8 cellular contexts compared by ENCODE assay signal in genomic region chr12:6333566-6333965, GRCh38. TPM values are rescaled to one million over a fixed set of nuclear protein-coding genes. Genes with fewer than 3 reads are reported as not detected.
DNase-seq lines count a peak whose midpoint lies in the region; ATAC-seq lines count a peak whose summit lies in the region.

No MANE protein-coding gene starts in this region.

- peak overlapping the region; percentile 56 for H3K4me3 Mint-ChIP-seq in T-helper 1 cell treated with Interleukin-12 subunit alpha and Interleukin-12 subunit beta and Interleukin-4 antibody, amounts not matched to agents 30 μg/mL and 1 μg/mL, for 36 hours
- peak overlapping the region in 1 of 5 donors; percentile 70 for H3K4me3 Mint-ChIP-seq in immature natural killer cell

- peaks cover 7 to 66% (median 64%) of the 10 kb centered on the region in 5 donors for H3K36me3 ChIP-seq in subcutaneous abdominal adipose tissue (ENCODE audit: control insufficient read depth in 5 of 5, insufficient read depth in 5 of 5, low read length in 5 of 5)

- ATAC-seq in GM18861 (IDR thresholded peaks at IDR 0.05; ENCODE audit: unreplicated experiment): no peak
- no peak for ATAC-seq in HG02852 (IDR thresholded peaks at IDR 0.05; ENCODE audit: unreplicated experiment)
- ATAC-seq in HG02588 (IDR thresholded peaks at IDR 0.05; ENCODE audit: unreplicated experiment): no peak

- peak overlapping the region in 3 of 5 donors; percentile 68 to 100 (median 93) for H3K9ac ChIP-seq in subcutaneous abdominal adipose tissue (ENCODE audit: low read length in 5 of 5)

- H3K4me3 ChIP-seq in subcutaneous abdominal adipose tissue (ENCODE audit: low read depth in 1 of 5, low read length in 5 of 5): no peak overlapping the region

- no peaks in the 10 kb centered on the region for H3K27me3 Mint-ChIP-seq in T-helper 1 cell treated with Interleukin-12 subunit alpha and Interleukin-12 subunit beta and Interleukin-4 antibody, amounts not matched to agents 30 μg/mL and 1 μg/mL, for 36 hours (ENCODE audit: low read depth)
- H3K27me3 Mint-ChIP-seq in immature natural killer cell (ENCODE audit: low read depth in 3 of 3): peaks cover 5 to 16% (median 9%) of the 10 kb centered on the region in 3 donors

- H3K27me3 ChIP-seq in subcutaneous abdominal adipose tissue (ENCODE audit: control insufficient read depth in 5 of 5, insufficient read depth in 4 of 5, low read length in 5 of 5): peaks cover 0 to 4% (median 0%) of the 10 kb centered on the region in 5 donors

- no peak for DNase-seq in T-helper 1 cell
- peak; percentile 45 for DNase-seq in activated CD8-positive, alpha-beta memory T cell treated with anti-CD3 and anti-CD28 coated beads, Interleukin-2, amount 50 U/mL, for 4 hours
- DNase-seq in immature natural killer cell: peak; percentile 38 to 45 (median 39)

- H3K9me3 ChIP-seq in subcutaneous abdominal adipose tissue (ENCODE audit: control insufficient read depth in 5 of 5, low read length in 5 of 5): no peaks in the 10 kb centered on the region

- no peaks in the 10 kb centered on the region for H3K9me3 Mint-ChIP-seq in T-helper 1 cell treated with Interleukin-12 subunit alpha and Interleukin-12 subunit beta and Interleukin-4 antibody, amounts not matched to agents 30 μg/mL and 1 μg/mL, for 36 hours
- H3K9me3 Mint-ChIP-seq in immature natural killer cell: no peaks in the 10 kb centered on the region

- H3K36me3 Mint-ChIP-seq in T-helper 1 cell treated with Interleukin-12 subunit alpha and Interleukin-12 subunit beta and Interleukin-4 antibody, amounts not matched to agents 30 μg/mL and 1 μg/mL, for 36 hours (ENCODE audit: low read depth): peaks cover 42% of the 10 kb centered on the region
- peaks cover 17 to 45% (median 25%) of the 10 kb centered on the region in 3 donors for H3K36me3 Mint-ChIP-seq in immature natural killer cell

- peaks cover 35% of the 10 kb centered on the region for H3K4me1 Mint-ChIP-seq in T-helper 1 cell treated with Interleukin-12 subunit alpha and Interleukin-12 subunit beta and Interleukin-4 antibody, amounts not matched to agents 30 μg/mL and 1 μg/mL, for 36 hours (ENCODE audit: low read depth)
- H3K4me1 Mint-ChIP-seq in immature natural killer cell: peaks cover 13 to 54% of the 10 kb centered on the region in 2 donors

- H3K4me1 ChIP-seq in subcutaneous abdominal adipose tissue (ENCODE audit: control insufficient read depth in 5 of 5, insufficient read depth in 5 of 5, low read length in 5 of 5): peaks cover 27 to 85% (median 71%) of the 10 kb centered on the region in 5 donors

- peak overlapping the region; percentile 100 for H3K27ac ChIP-seq in subcutaneous abdominal adipose tissue (ENCODE audit: low read depth, low read length)

- peak overlapping the region; percentile 86 for H3K27ac Mint-ChIP-seq in T-helper 1 cell treated with Interleukin-12 subunit alpha and Interleukin-12 subunit beta and Interleukin-4 antibody, amounts not matched to agents 30 μg/mL and 1 μg/mL, for 36 hours
- no peak overlapping the region for H3K27ac Mint-ChIP-seq in immature natural killer cell

RNA-seq across cellular contexts. Expression of gene TNFRSF1A, which starts 8.3 kb away (rescaled TPM):
- polyA plus RNA-seq in immature natural killer cell: 10 to 100 TPM; 37.7 to 89.0 (median 67.0) TPM

RNA-seq across cellular contexts. Expression of gene PLEKHG6, which starts 23.1 kb away (rescaled TPM):
- under 1 TPM in 2 of 3 donors, not detected in 1; 0.19 to 0.61 TPM for polyA plus RNA-seq in immature natural killer cell

RNA-seq across cellular contexts. Expression of gene SCNN1A, which starts 41.8 kb away (rescaled TPM):
- polyA plus RNA-seq in immature natural killer cell: under 1 TPM in 2 of 3 donors, not detected in 1; 0.10 to 0.64 TPM

RNA-seq across cellular contexts. Expression of gene LTBR, which starts 50.4 kb away (rescaled TPM):
- 1 to 10 TPM; 1.2 to 3.6 (median 2.8) TPM for polyA plus RNA-seq in immature natural killer cell

Comparison
In these comparisons a context has a peak if more than half of its experiments do, and no peak if none do; other contexts are left out.
1. DNase-seq: peak in activated CD8-positive, alpha-beta memory T cell treated with anti-CD3 and anti-CD28 coated beads, Interleukin-2, amount 50 U/mL, for 4 hours (single experiment) and immature natural killer cell (3 of 3); none in T-helper 1 cell (0 of 5).